Comparison of ENCODE assay signal across 26 cellular contexts in genomic region chr19:56191115-56191514, GRCh38. TPM values are rescaled to one million over a fixed set of nuclear protein-coding genes. Genes with fewer than 3 reads are reported as not detected.
DNase-seq lines count a peak whose midpoint lies in the region; ATAC-seq, FAIRE-seq and TF ChIP-seq lines count a peak whose summit lies in the region.
"Had no signal": no experiment of that assay in that cellular context is flagged by ENCODE, and none has a peak within 500 bp of the region (broad histone marks: within the 10 kb centered on the region; RNA-seq: fewer than 3 reads in every experiment).

No MANE protein-coding gene starts in this region.

- H3K14ac ChIP-seq in H1 (ENCODE audit: insufficient read length) (no peak overlapping the region), mesenchymal stem cell (ENCODE audit: low read length in 2 of 2) (no peak overlapping the region)

- TF ChIP-seq CTCF in Loucy (conservative IDR thresholded peaks at IDR 0.05; ENCODE audit: low read length) (peak; percentile 28), H1 (IDR thresholded peaks at IDR 0.05; ENCODE audit: control extremely low read depth in 1 of 3, insufficient read depth in 1 of 3, low read depth in 1 of 3, low read length in 3 of 3) (peak; percentile 34 to 62 (median 58)), progenitor cell of endocrine pancreas (IDR thresholded peaks at IDR 0.05; ENCODE audit: unreplicated experiment) (no peak), ascending aorta (IDR thresholded peaks at IDR 0.05) (no peak)

- no peaks in the 10 kb centered on the region for H3K27me3 ChIP-seq in Loucy (ENCODE audit: insufficient read depth, low read length, poor library complexity, severe bottlenecking)
- H3K27me3 ChIP-seq in H1 (replicated peaks in 1 of 4; ENCODE audit: control insufficient read depth in 3 of 4, extremely low read depth in 1 of 4, insufficient read depth in 3 of 4, low read length in 3 of 4), result no peaks in the 10 kb centered on the region
- no peaks in the 10 kb centered on the region for H3K27me3 ChIP-seq in mesenchymal stem cell (ENCODE audit: control insufficient read depth in 1 of 2, insufficient read depth in 1 of 2, low read length in 2 of 2)
- H3K27me3 ChIP-seq in ascending aorta, result no peaks in the 10 kb centered on the region
- H3K27me3 ChIP-seq: MG63 had no signal

- H3K4me1 ChIP-seq in Loucy (ENCODE audit: insufficient read depth, low read length, poor library complexity, severe bottlenecking) (no peaks in the 10 kb centered on the region), H1 (replicated peaks in 1 of 4; ENCODE audit: control insufficient read depth in 3 of 4, insufficient read depth in 4 of 4, low read length in 3 of 4) (no peaks in the 10 kb centered on the region), mesenchymal stem cell (ENCODE audit: control insufficient read depth, insufficient read depth, low read depth, low read length) (peaks cover 1% of the 10 kb centered on the region), ascending aorta (no peaks in the 10 kb centered on the region)

- no peak overlapping the region for H3K27ac Mint-ChIP-seq in activated CD4-positive, alpha-beta T cell treated with anti-CD3 and anti-CD28 coated beads for 36 hours
- no peak overlapping the region for H3K27ac Mint-ChIP-seq in activated CD4-positive, alpha-beta T cell treated with anti-CD3 and anti-CD28 coated beads, Interleukin-2, amount 10 ng/mL, durations not matched to agents 24 days and 14 days
- no peak overlapping the region for H3K27ac Mint-ChIP-seq in progenitor cell of endocrine pancreas

- H2BK20ac ChIP-seq in H1 (ENCODE audit: low read length), result no peak overlapping the region

- H3K4me2 ChIP-seq in Loucy (ENCODE audit: low read depth, low read length, poor library complexity, severe bottlenecking) (no peak overlapping the region), H1 (ENCODE audit: insufficient read depth in 1 of 2, low read depth in 2 of 2, low read length in 2 of 2) (no peak overlapping the region), mesenchymal stem cell (ENCODE audit: low read length, poor library complexity, severe bottlenecking) (no peak overlapping the region)

- H3K9ac ChIP-seq in Loucy (ENCODE audit: low read depth, low read length, poor library complexity, severe bottlenecking), result no peak overlapping the region
- H3K9ac ChIP-seq in H1 (replicated peaks in 1 of 4; ENCODE audit: extremely low read depth in 1 of 4, low read depth in 3 of 4, low read length in 3 of 4), result no peak overlapping the region
- no peak overlapping the region for H3K9ac ChIP-seq in mesenchymal stem cell (ENCODE audit: low read length)

- no peak overlapping the region for H2BK15ac ChIP-seq in H1 (ENCODE audit: low read length)
- H2BK15ac ChIP-seq in mesenchymal stem cell (ENCODE audit: low read depth, poor library complexity, severe bottlenecking), result no peak overlapping the region

- no peak overlapping the region for H3K18ac ChIP-seq in H1 (ENCODE audit: extremely low read depth, low read length)
- no peak overlapping the region for H3K18ac ChIP-seq in mesenchymal stem cell (ENCODE audit: low read depth in 1 of 2, low read length in 2 of 2)

- CTCF ChIA-PET in activated CD4-positive, alpha-beta T cell treated with anti-CD3 and anti-CD28 coated beads for 36 hours (lab: Charles Lee), result no interaction called here
- CTCF ChIA-PET in H1 (lab: Charles Lee; ENCODE audit: partially characterized antibody), result interaction anchor here (0.6 to 4.2 kb wide), 8 partner anchors 12 to 115 kb away, joined by 3 to 38 read pairs (median 4); partner anchors contain the start of gene GALP

- no peak for ATAC-seq in activated CD4-positive, alpha-beta T cell treated with anti-CD3 and anti-CD28 coated beads for 36 hours
- ATAC-seq: GM12878 had no signal

- no peaks in the 10 kb centered on the region for H3K9me2 ChIP-seq in Loucy (replicated peaks; ENCODE audit: low read depth, low read length)

- POLR2A ChIA-PET in activated CD4-positive, alpha-beta T cell treated with anti-CD3 and anti-CD28 coated beads for 36 hours (lab: Charles Lee), result no interaction called here
- POLR2A ChIA-PET in H1 (lab: Charles Lee; ENCODE audit: partially characterized antibody), result no interaction called here

- intact Hi-C loops in activated CD4-positive, alpha-beta T cell treated with anti-CD3 and anti-CD28 coated beads for 36 hours (cut with DNase I, micrococcal nuclease), result no loop called here
- intact Hi-C loops in activated CD4-positive, alpha-beta T cell treated with anti-CD3 and anti-CD28 coated beads, Interleukin-2, amount 10 ng/mL, durations not matched to agents 24 days and 14 days (cut with micrococcal nuclease), result no loop called here
- intact Hi-C loops in ascending aorta (cut with DNase I), result no loop called here

- H2BK120ac ChIP-seq in H1 (replicated peaks; ENCODE audit: low read depth, low read length), result no peak overlapping the region
- no peak overlapping the region for H2BK120ac ChIP-seq in mesenchymal stem cell (ENCODE audit: low read depth, low read length)

- no peak overlapping the region for H3K56ac ChIP-seq in H1 (replicated peaks; ENCODE audit: insufficient read length, low read depth, low read length)

- no peak for TF ChIP-seq POLR2A in H1 (IDR thresholded peaks at IDR 0.05; ENCODE audit: control extremely low read depth in 1 of 2, low read depth in 2 of 2, low read length in 2 of 2)

- H3K9me3 ChIP-seq in Loucy (ENCODE audit: insufficient read depth, low read depth, low read length), result no peaks in the 10 kb centered on the region
- no peaks in the 10 kb centered on the region for H3K9me3 ChIP-seq in H1 (ENCODE audit: insufficient read depth in 2 of 2, low read depth in 1 of 2, low read length in 1 of 2)
- no peaks in the 10 kb centered on the region for H3K9me3 ChIP-seq in mesenchymal stem cell (ENCODE audit: control insufficient read depth, low read length)
- H3K9me3 ChIP-seq in ascending aorta, result no peaks in the 10 kb centered on the region
- H3K9me3 ChIP-seq: MG63 had no signal

- TF ChIP-seq RAD21 in H1 (IDR thresholded peaks at IDR 0.05 in 1 of 2, conservative IDR thresholded peaks at IDR 0.05 in 1 of 2; ENCODE audit: low read depth in 2 of 2, low read length in 2 of 2), result peak in 1 of 2 experiments; percentile 31; a peak in 2 of 4 replicates

- H4K91ac ChIP-seq in H1 (replicated peaks; ENCODE audit: insufficient read length, low read length), result no peak overlapping the region
- H4K91ac ChIP-seq in mesenchymal stem cell (ENCODE audit: low read length), result no peak overlapping the region

- H3K36me3 ChIP-seq in Loucy (ENCODE audit: insufficient read depth, low read length) (no peaks in the 10 kb centered on the region), H1 (ENCODE audit: control insufficient read depth in 2 of 4, insufficient read depth in 4 of 4, low read length in 3 of 4) (no peaks in the 10 kb centered on the region), mesenchymal stem cell (ENCODE audit: control insufficient read depth in 1 of 2, insufficient read depth in 2 of 2, low read depth in 1 of 2, low read length in 2 of 2) (no peaks in the 10 kb centered on the region), ascending aorta (no peaks in the 10 kb centered on the region)
- H3K36me3 ChIP-seq: MG63 had no signal

- H3K27ac ChIP-seq in H1 (ENCODE audit: low read depth, low read length) (no peak overlapping the region), mesenchymal stem cell (ENCODE audit: low read length, poor library complexity, severe bottlenecking) (no peak overlapping the region), ascending aorta (no peak overlapping the region)
- H3K27ac ChIP-seq: 22Rv1, RWPE1 had no signal

- H3K36me3 Mint-ChIP-seq in activated CD4-positive, alpha-beta T cell treated with anti-CD3 and anti-CD28 coated beads for 36 hours (ENCODE audit: low read depth), result no peaks in the 10 kb centered on the region
- H3K36me3 Mint-ChIP-seq in activated CD4-positive, alpha-beta T cell treated with anti-CD3 and anti-CD28 coated beads, Interleukin-2, amount 10 ng/mL, durations not matched to agents 24 days and 14 days (ENCODE audit: low read depth), result no peaks in the 10 kb centered on the region
- H3K36me3 Mint-ChIP-seq in progenitor cell of endocrine pancreas (ENCODE audit: insufficient read depth), result no peaks in the 10 kb centered on the region

- no peak overlapping the region for H3K4me3 Mint-ChIP-seq in activated CD4-positive, alpha-beta T cell treated with anti-CD3 and anti-CD28 coated beads for 36 hours
- no peak overlapping the region for H3K4me3 Mint-ChIP-seq in activated CD4-positive, alpha-beta T cell treated with anti-CD3 and anti-CD28 coated beads, Interleukin-2, amount 10 ng/mL, durations not matched to agents 24 days and 14 days
- no peak overlapping the region for H3K4me3 Mint-ChIP-seq in progenitor cell of endocrine pancreas (ENCODE audit: low read depth)

- H3K23me2 ChIP-seq in H1 (ENCODE audit: low read depth, low read length), result no peaks in the 10 kb centered on the region

- FAIRE-seq in H1 (lab: Jason Lieb, UNC), result no peak
- FAIRE-seq: GM12878, H54 had no signal

- peaks cover under 1% of the 10 kb centered on the region for H3K4me1 Mint-ChIP-seq in activated CD4-positive, alpha-beta T cell treated with anti-CD3 and anti-CD28 coated beads for 36 hours
- no peaks in the 10 kb centered on the region for H3K4me1 Mint-ChIP-seq in activated CD4-positive, alpha-beta T cell treated with anti-CD3 and anti-CD28 coated beads, Interleukin-2, amount 10 ng/mL, durations not matched to agents 24 days and 14 days
- H3K4me1 Mint-ChIP-seq in progenitor cell of endocrine pancreas (ENCODE audit: low read depth), result no peaks in the 10 kb centered on the region

- no peak overlapping the region for H3K4me3 ChIP-seq in Loucy (ENCODE audit: low read length, poor library complexity, severe bottlenecking)
- H3K4me3 ChIP-seq in H1 (ENCODE audit: extremely low read depth in 1 of 4, insufficient read depth in 2 of 4, low read depth in 3 of 4, low read length in 4 of 4), result no peak overlapping the region
- H3K4me3 ChIP-seq in mesenchymal stem cell (ENCODE audit: insufficient read depth in 1 of 2, low read depth in 1 of 2, low read length in 2 of 2), result no peak overlapping the region
- no peak overlapping the region for H3K4me3 ChIP-seq in ascending aorta
- H3K4me3 ChIP-seq: GM12878, MG63 had no signal

- in situ Hi-C loops in G401 (cut with HindIII; ENCODE audit: low sequenced_read_pairs), result no loop called here

- H3K4ac ChIP-seq in H1 (replicated peaks; ENCODE audit: insufficient read length, low read depth, low read length) (no peak overlapping the region), mesenchymal stem cell (ENCODE audit: low read depth in 1 of 2, low read length in 2 of 2) (no peak overlapping the region)

- H4K5ac ChIP-seq in H1 (ENCODE audit: insufficient read length, low read depth, low read length), result no peak overlapping the region

- H3K79me1 ChIP-seq in H1 (ENCODE audit: low read depth, low read length), result no peaks in the 10 kb centered on the region
- no peaks in the 10 kb centered on the region for H3K79me1 ChIP-seq in mesenchymal stem cell (replicated peaks; ENCODE audit: low read length, poor library complexity, severe bottlenecking)

- peak; percentile 8 for DNase-seq in activated CD4-positive, alpha-beta T cell treated with anti-CD3 and anti-CD28 coated beads for 36 hours
- no peak for DNase-seq in activated CD4-positive, alpha-beta T cell treated with anti-CD3 and anti-CD28 coated beads, Interleukin-2, amount 10 ng/mL, durations not matched to agents 24 days and 14 days
- DNase-seq in H1 (ENCODE audit: low read depth in 1 of 2, low spot score in 2 of 2), result peak in 1 of 2 experiments; percentile 66
- no peak for DNase-seq in mesenchymal stem cell
- no peak for DNase-seq in G401 (ENCODE audit: low spot score)
- DNase-seq in progenitor cell of endocrine pancreas (ENCODE audit: low spot score, unreplicated experiment), result no peak
- no peak for DNase-seq in ascending aorta (ENCODE audit: low spot score in 2 of 2)
- DNase-seq: Calu3, DMS79 treated with DMSO at 0.1 percent for 48 hours, KBM-7, MG63, NCI-H1105 treated with DMSO at 0.1 percent for 48 hours, NCI-H146, NCI-H2107, NCI-H524, NCI-H748 treated with DMSO at 0.1 percent for 48 hours, SHP77 had no signal

- H4K8ac ChIP-seq in H1 (ENCODE audit: extremely low read depth, insufficient read depth, low read length) (no peak overlapping the region), mesenchymal stem cell (ENCODE audit: low read length) (no peak overlapping the region)

- H3K79me2 ChIP-seq in Loucy (ENCODE audit: insufficient read depth, low read length) (no peaks in the 10 kb centered on the region), H1 (ENCODE audit: control insufficient read depth in 1 of 2, insufficient read depth in 2 of 2, low read length in 2 of 2) (no peaks in the 10 kb centered on the region)

- H3K27me3 Mint-ChIP-seq in activated CD4-positive, alpha-beta T cell treated with anti-CD3 and anti-CD28 coated beads for 36 hours, result peaks cover 2% of the 10 kb centered on the region
- no peaks in the 10 kb centered on the region for H3K27me3 Mint-ChIP-seq in activated CD4-positive, alpha-beta T cell treated with anti-CD3 and anti-CD28 coated beads, Interleukin-2, amount 10 ng/mL, durations not matched to agents 24 days and 14 days
- no peaks in the 10 kb centered on the region for H3K27me3 Mint-ChIP-seq in progenitor cell of endocrine pancreas

- H2AFZ ChIP-seq in Loucy (ENCODE audit: low read length), result no peak overlapping the region
- H2AFZ ChIP-seq in H1 (ENCODE audit: low read length), result no peak overlapping the region
- H2AFZ ChIP-seq in mesenchymal stem cell (ENCODE audit: low read depth, low read length), result no peak overlapping the region

- no peak overlapping the region for H3K23ac ChIP-seq in H1 (ENCODE audit: insufficient read length)
- H3K23ac ChIP-seq in mesenchymal stem cell (ENCODE audit: low read length in 2 of 2), result no peak overlapping the region

- no peak overlapping the region for H2BK5ac ChIP-seq in H1 (ENCODE audit: low read depth, low read length)
- no peak overlapping the region for H2BK5ac ChIP-seq in mesenchymal stem cell (ENCODE audit: low read depth, low read length, poor library complexity, severe bottlenecking)

- H4K20me1 ChIP-seq in Loucy (ENCODE audit: insufficient read depth, low read length, poor library complexity, severe bottlenecking), result no peaks in the 10 kb centered on the region
- no peaks in the 10 kb centered on the region for H4K20me1 ChIP-seq in H1 (replicated peaks in 1 of 2; ENCODE audit: control insufficient read depth in 1 of 2, insufficient read depth in 2 of 2, low read length in 2 of 2)

- TF ChIP-seq EP300 in H1 (IDR thresholded peaks at IDR 0.05; ENCODE audit: borderline replicate concordance in 1 of 2, low read depth in 2 of 2, low read length in 2 of 2), result no peak

- WGBS in H1 (ENCODE audit: extremely low coverage in 1 of 2, insufficient coverage in 1 of 2, insufficient read length in 1 of 2, insufficient replicate concordance in 2 of 2, low coverage in 1 of 2, low lambda C conversion rate in 2 of 2, missing lambda C conversion rate in 1 of 2), 2 experiments, result 83% methylated on average over 7 of the region's 7 CpGs; no CpG with 5 or more reads in 1 of the 2 experiments
- WGBS in mesenchymal stem cell, result 53% methylated on average over 7 of the region's 7 CpGs

- H3F3A ChIP-seq in Loucy (ENCODE audit: low read depth), result no peaks in the 10 kb centered on the region

- H3K9me3 Mint-ChIP-seq in activated CD4-positive, alpha-beta T cell treated with anti-CD3 and anti-CD28 coated beads for 36 hours (ENCODE audit: low read depth), result no peaks in the 10 kb centered on the region
- no peaks in the 10 kb centered on the region for H3K9me3 Mint-ChIP-seq in activated CD4-positive, alpha-beta T cell treated with anti-CD3 and anti-CD28 coated beads, Interleukin-2, amount 10 ng/mL, durations not matched to agents 24 days and 14 days
- H3K9me3 Mint-ChIP-seq in progenitor cell of endocrine pancreas (ENCODE audit: low read depth), result no peaks in the 10 kb centered on the region

- H2BK12ac ChIP-seq in H1 (ENCODE audit: low read depth, low read length) (no peak overlapping the region), mesenchymal stem cell (ENCODE audit: low read length in 2 of 2) (no peak overlapping the region)

- H2AK5ac ChIP-seq in H1 (ENCODE audit: low read depth, low read length) (no peak overlapping the region), mesenchymal stem cell (ENCODE audit: low read length, severe bottlenecking) (no peak overlapping the region)

RNA-seq across cellular contexts. Expression of gene ZSCAN5B, which starts 6.5 kb away (rescaled TPM):
- not detected for total RNA-seq in activated CD4-positive, alpha-beta T cell treated with anti-CD3 and anti-CD28 coated beads for 36 hours
- not detected in 2 replicates for total RNA-seq in activated CD4-positive, alpha-beta T cell treated with anti-CD3 and anti-CD28 coated beads, Interleukin-2, amount 10 ng/mL, durations not matched to agents 24 days and 14 days
- not detected in 2 replicates for total RNA-seq in H1 (2021; fragmentation: NEBNext Ultra II Directional; extraction: Animal tissue kit (Norgen Biotek cat#: 25700))
- polyA plus RNA-seq in H1 (2011; rRNA removed), result 0.03 TPM in 1 of 2 replicates, not detected in the other
- polyA plus RNA-seq in H1 (2011; cell fraction: cytosol; rRNA removed), result not detected
- not detected for polyA plus RNA-seq in H1 (2011; cell fraction: nucleus; rRNA removed)
- not detected in 4 replicates for polyA plus RNA-seq in H1 (2012, experiment 1 of 2)
- not detected for polyA plus RNA-seq in H1 (2012, experiment 2 of 2)
- polyA plus RNA-seq in H1 (2013, experiment 1 of 2), result not detected
- polyA plus RNA-seq in H1 (2013, experiment 2 of 2), result 0.06 TPM
- polyA minus RNA-seq in H1 (2011; rRNA and poly(A)+ RNA removed), result not detected in 2 replicates
- polyA minus RNA-seq in H1 (2011; cell fraction: cytosol; rRNA and poly(A)+ RNA removed), result not detected
- polyA minus RNA-seq in H1 (2011; cell fraction: nucleus; rRNA and poly(A)+ RNA removed), result not detected
- polyA plus RNA-seq in mesenchymal stem cell (2013, experiment 1 of 2), result 0.03 TPM
- polyA plus RNA-seq in mesenchymal stem cell (2013, experiment 2 of 2), result 0.03 TPM
- total RNA-seq in G401 (2014; rRNA removed; shearing (Covaris generic)), result not detected in 2 replicates
- total RNA-seq in progenitor cell of endocrine pancreas (not detected in 2 replicates), ascending aorta (not detected)
- total RNA-seq: Calu3, GM12878, HT1080, LHCN-M2, SK-MEL-5 had no signal

RNA-seq across cellular contexts. Expression of gene ZSCAN5C, which starts 11.0 kb away (rescaled TPM):
- total RNA-seq in activated CD4-positive, alpha-beta T cell treated with anti-CD3 and anti-CD28 coated beads for 36 hours, result not detected
- total RNA-seq in activated CD4-positive, alpha-beta T cell treated with anti-CD3 and anti-CD28 coated beads, Interleukin-2, amount 10 ng/mL, durations not matched to agents 24 days and 14 days, result not detected in 2 replicates
- not detected in 2 replicates for total RNA-seq in H1 (2021; fragmentation: NEBNext Ultra II Directional; extraction: Animal tissue kit (Norgen Biotek cat#: 25700))
- polyA plus RNA-seq in H1 (2011; rRNA removed), result not detected in 2 replicates
- polyA plus RNA-seq in H1 (2011; cell fraction: cytosol; rRNA removed), result not detected
- not detected for polyA plus RNA-seq in H1 (2011; cell fraction: nucleus; rRNA removed)
- not detected in 4 replicates for polyA plus RNA-seq in H1 (2012, experiment 1 of 2)
- polyA plus RNA-seq in H1 (2012, experiment 2 of 2), result not detected
- not detected for polyA plus RNA-seq in H1 (2013, experiment 1 of 2)
- polyA plus RNA-seq in H1 (2013, experiment 2 of 2), result not detected
- polyA minus RNA-seq in H1 (2011; rRNA and poly(A)+ RNA removed), result not detected in 2 replicates
- not detected for polyA minus RNA-seq in H1 (2011; cell fraction: cytosol; rRNA and poly(A)+ RNA removed)
- not detected for polyA minus RNA-seq in H1 (2011; cell fraction: nucleus; rRNA and poly(A)+ RNA removed)
- polyA plus RNA-seq in mesenchymal stem cell (2013, experiment 1 of 2), result not detected
- not detected for polyA plus RNA-seq in mesenchymal stem cell (2013, experiment 2 of 2)
- total RNA-seq in G401 (2014; rRNA removed; shearing (Covaris generic)), result 0.37 TPM in 1 of 2 replicates, not detected in the other
- total RNA-seq in progenitor cell of endocrine pancreas (not detected in 2 replicates), ascending aorta (not detected)
- total RNA-seq: Calu3, GM12878, HT1080, LHCN-M2, SK-MEL-5 had no signal
- polyA plus RNA-seq: BJ, GM12878 had no signal

RNA-seq across cellular contexts. Expression of gene GALP, which starts 15.3 kb away (rescaled TPM):
- total RNA-seq in activated CD4-positive, alpha-beta T cell treated with anti-CD3 and anti-CD28 coated beads for 36 hours, result not detected
- total RNA-seq in activated CD4-positive, alpha-beta T cell treated with anti-CD3 and anti-CD28 coated beads, Interleukin-2, amount 10 ng/mL, durations not matched to agents 24 days and 14 days, result not detected in 2 replicates
- not detected in 2 replicates for total RNA-seq in H1 (2021; fragmentation: NEBNext Ultra II Directional; extraction: Animal tissue kit (Norgen Biotek cat#: 25700))
- polyA plus RNA-seq in H1 (2011; rRNA removed), result 0.14 and 0.19 TPM in 2 replicates
- not detected for polyA plus RNA-seq in H1 (2011; cell fraction: cytosol; rRNA removed)
- not detected for polyA plus RNA-seq in H1 (2011; cell fraction: nucleus; rRNA removed)
- polyA plus RNA-seq in H1 (2012, experiment 1 of 2), result not detected in 4 replicates
- polyA plus RNA-seq in H1 (2012, experiment 2 of 2), result not detected
- not detected for polyA plus RNA-seq in H1 (2013, experiment 1 of 2)
- not detected for polyA plus RNA-seq in H1 (2013, experiment 2 of 2)
- polyA minus RNA-seq in H1 (2011; rRNA and poly(A)+ RNA removed), result not detected in 2 replicates
- not detected for polyA minus RNA-seq in H1 (2011; cell fraction: cytosol; rRNA and poly(A)+ RNA removed)
- not detected for polyA minus RNA-seq in H1 (2011; cell fraction: nucleus; rRNA and poly(A)+ RNA removed)
- polyA plus RNA-seq in mesenchymal stem cell (2013, experiment 1 of 2), result not detected
- polyA plus RNA-seq in mesenchymal stem cell (2013, experiment 2 of 2), result not detected
- total RNA-seq in G401 (2014; rRNA removed; shearing (Covaris generic)), result not detected in 2 replicates
- not detected in 2 replicates for total RNA-seq in progenitor cell of endocrine pancreas
- not detected for total RNA-seq in ascending aorta
- total RNA-seq: Calu3, GM12878, HT1080, LHCN-M2, SK-MEL-5 had no signal
- polyA plus RNA-seq: BJ, GM12878 had no signal

RNA-seq across cellular contexts. Expression of gene ZNF444, which starts 50.0 kb away (rescaled TPM):
- total RNA-seq in activated CD4-positive, alpha-beta T cell treated with anti-CD3 and anti-CD28 coated beads for 36 hours, result 10 to 100 TPM; 29.2 to 32.2 TPM
- total RNA-seq in activated CD4-positive, alpha-beta T cell treated with anti-CD3 and anti-CD28 coated beads, Interleukin-2, amount 10 ng/mL, durations not matched to agents 24 days and 14 days, result 35.5 and 35.7 TPM in 2 replicates
- 46.9 and 49.5 TPM in 2 replicates for total RNA-seq in H1 (2021; fragmentation: NEBNext Ultra II Directional; extraction: Animal tissue kit (Norgen Biotek cat#: 25700))
- 54.5 and 87.3 TPM in 2 replicates for polyA plus RNA-seq in H1 (2011; rRNA removed)
- polyA plus RNA-seq in H1 (2011; cell fraction: cytosol; rRNA removed), result 52.7 TPM
- 82.7 TPM for polyA plus RNA-seq in H1 (2011; cell fraction: nucleus; rRNA removed)
- polyA plus RNA-seq in H1 (2012, experiment 1 of 2), result 29.2 to 41.5 TPM (median 39.9 TPM) in 4 replicates
- polyA plus RNA-seq in H1 (2012, experiment 2 of 2), result 29.3 TPM
- 29.2 TPM for polyA plus RNA-seq in H1 (2013, experiment 1 of 2)
- polyA plus RNA-seq in H1 (2013, experiment 2 of 2), result 27.9 TPM
- polyA minus RNA-seq in H1 (2011; rRNA and poly(A)+ RNA removed), result 4.0 and 7.3 TPM in 2 replicates
- polyA minus RNA-seq in H1 (2011; cell fraction: cytosol; rRNA and poly(A)+ RNA removed), result 20.0 TPM
- polyA minus RNA-seq in H1 (2011; cell fraction: nucleus; rRNA and poly(A)+ RNA removed), result 22.2 TPM
- 18.1 TPM for polyA plus RNA-seq in mesenchymal stem cell (2013, experiment 1 of 2)
- 17.4 TPM for polyA plus RNA-seq in mesenchymal stem cell (2013, experiment 2 of 2)
- total RNA-seq in G401 (2014; rRNA removed; shearing (Covaris generic)), result 30.2 and 36.6 TPM in 2 replicates
- total RNA-seq in progenitor cell of endocrine pancreas (132 and 135 TPM in 2 replicates), ascending aorta (94.9 TPM)

Comparison
In these comparisons a context has a peak if more than half of its experiments do, and no peak if none do; other contexts are left out.
1. CTCF ChIP-seq: peak in Loucy (single experiment) and H1 (3 of 3); none in progenitor cell of endocrine pancreas (single experiment) and ascending aorta (0 of 3).